Comparison of ENCODE assay signal across 8 cellular contexts in the genomic region with DNA sequence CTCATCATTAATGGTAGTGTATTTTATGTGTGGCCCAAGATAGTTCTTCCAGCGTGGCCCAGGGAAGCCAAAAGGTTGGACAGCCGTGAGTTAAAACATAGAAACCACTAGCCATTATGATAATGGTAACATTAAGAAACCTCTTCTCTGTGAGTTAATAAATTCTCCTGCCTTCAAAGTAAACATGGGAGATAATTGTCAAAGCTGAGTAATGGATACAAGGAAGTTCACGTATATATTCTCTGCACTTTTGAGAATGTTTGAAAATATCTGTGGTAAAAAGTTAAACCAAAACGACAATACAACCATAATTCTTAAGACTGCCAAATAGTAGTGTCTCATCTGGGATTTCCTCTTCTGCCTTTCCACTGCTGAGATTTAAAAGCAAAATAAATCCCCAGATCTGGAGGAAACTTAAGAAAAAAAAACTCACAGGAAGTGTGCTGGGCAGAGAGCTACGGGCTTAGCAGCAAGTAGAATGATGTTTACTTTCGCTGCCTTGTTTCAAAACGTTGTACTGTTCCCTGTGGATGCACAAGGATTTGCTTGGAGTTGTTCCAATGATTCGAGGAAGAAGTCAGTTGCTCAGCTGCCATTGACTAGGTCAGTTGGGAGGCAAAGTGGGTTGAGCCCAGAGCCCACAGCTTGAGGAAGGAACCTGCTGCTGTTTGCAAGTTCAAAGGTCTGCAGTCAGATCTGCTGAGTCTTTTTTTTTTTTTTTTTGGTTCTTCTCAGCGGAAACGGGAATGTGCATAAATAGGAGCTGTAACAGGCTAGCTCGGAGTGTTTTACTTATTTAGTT. TPM values are rescaled to one million over a fixed set of nuclear protein-coding genes. Genes with fewer than 3 reads are reported as not detected.
DNase-seq lines count a peak whose midpoint lies in the region; ATAC-seq lines count a peak whose summit lies in the region.

No MANE protein-coding gene starts in this region.

- peak overlapping the region; percentile 94 for H3K27ac Mint-ChIP-seq in activated CD4-positive, alpha-beta T cell treated with anti-CD3 and anti-CD28 coated beads, Interleukin-2, amount 10 ng/mL, durations not matched to agents 24 days and 14 days
- H3K27ac Mint-ChIP-seq in activated T-cell treated with anti-CD3 and anti-CD28 coated beads, Interleukin-2, amount 50 U/mL, for 72 hours, result peak overlapping the region; percentile 82

- no peak overlapping the region for H3K9ac ChIP-seq in trophoblast cell (ENCODE audit: low read length)

- peak overlapping the region; percentile 59 for H3K18ac ChIP-seq in trophoblast cell (ENCODE audit: low read length)

- peak; percentile 75 for DNase-seq in activated CD4-positive, alpha-beta T cell treated with anti-CD3 and anti-CD28 coated beads, Interleukin-2, amount 10 ng/mL, durations not matched to agents 24 days and 14 days
- no peak for DNase-seq in activated CD4-positive, alpha-beta T cell treated with anti-CD3 and anti-CD28 coated beads for 1 hour
- peak; percentile 89 for DNase-seq in NCI-H2029 treated with DMSO at 0.1 percent for 48 hours (lab: John Stamatoyannopoulos, UW)
- DNase-seq in activated T-cell treated with anti-CD3 and anti-CD28 coated beads, Interleukin-2, amount 50 U/mL, for 72 hours, result no peak
- DNase-seq in foreskin melanocyte, result peak; percentile 86
- DNase-seq in trophoblast cell, result no peak
- no peak for DNase-seq in activated CD8-positive, alpha-beta memory T cell treated with anti-CD3 and anti-CD28 coated beads, Interleukin-2, amount 50 U/mL, for 4 hours

- H3K9me3 ChIP-seq in trophoblast cell (ENCODE audit: insufficient read depth, low read depth, low read length), result no peaks in the 10 kb centered on the region

- peaks cover 4% of the 10 kb centered on the region for H3K36me3 Mint-ChIP-seq in activated CD4-positive, alpha-beta T cell treated with anti-CD3 and anti-CD28 coated beads, Interleukin-2, amount 10 ng/mL, durations not matched to agents 24 days and 14 days (ENCODE audit: low read depth)
- peaks cover 2 to 11% of the 10 kb centered on the region in 2 donors for H3K36me3 Mint-ChIP-seq in activated T-cell treated with anti-CD3 and anti-CD28 coated beads, Interleukin-2, amount 50 U/mL, for 72 hours (ENCODE audit: insufficient read depth in 2 of 2)

- peak overlapping the region; percentile 45 for H3K14ac ChIP-seq in trophoblast cell (ENCODE audit: low read length)

- no peak overlapping the region for H2BK5ac ChIP-seq in trophoblast cell (ENCODE audit: low read depth, low read length, poor library complexity)

- peak overlapping the region; percentile 48 for H2AK5ac ChIP-seq in trophoblast cell (ENCODE audit: low read length)

- H3K4me3 Mint-ChIP-seq in activated CD4-positive, alpha-beta T cell treated with anti-CD3 and anti-CD28 coated beads, Interleukin-2, amount 10 ng/mL, durations not matched to agents 24 days and 14 days, result peak overlapping the region; percentile 94
- peak overlapping the region; percentile 87 to 91 for H3K4me3 Mint-ChIP-seq in activated T-cell treated with anti-CD3 and anti-CD28 coated beads, Interleukin-2, amount 50 U/mL, for 72 hours

- H3K4me1 ChIP-seq in trophoblast cell (ENCODE audit: control insufficient read depth in 1 of 2, insufficient read depth in 2 of 2, low read length in 2 of 2), result peaks cover 5 to 13% of the 10 kb centered on the region in 2 experiments

- peaks cover 26% of the 10 kb centered on the region for H3K4me1 Mint-ChIP-seq in activated CD4-positive, alpha-beta T cell treated with anti-CD3 and anti-CD28 coated beads, Interleukin-2, amount 10 ng/mL, durations not matched to agents 24 days and 14 days
- peaks cover 39% of the 10 kb centered on the region for H3K4me1 Mint-ChIP-seq in activated T-cell treated with anti-CD3 and anti-CD28 coated beads, Interleukin-2, amount 50 U/mL, for 72 hours (ENCODE audit: low read depth)

- no peak for ATAC-seq in activated T-cell treated with anti-CD3 and anti-CD28 coated beads, Interleukin-2, amount 50 U/mL, for 72 hours (replicated peaks in 1 of 2)
- ATAC-seq in HG03354 (IDR thresholded peaks at IDR 0.05; ENCODE audit: poor library complexity, severe bottlenecking, unreplicated experiment), result no peak

- no peak overlapping the region for H3K23ac ChIP-seq in trophoblast cell (ENCODE audit: low read length)

- H3K79me1 ChIP-seq in trophoblast cell (ENCODE audit: low read length), result peaks cover 13% of the 10 kb centered on the region

- H2AFZ ChIP-seq in trophoblast cell (ENCODE audit: insufficient read depth, low read length, poor library complexity), result no peak overlapping the region

- no peak overlapping the region for H2BK120ac ChIP-seq in trophoblast cell (ENCODE audit: insufficient read depth, low read length, poor library complexity)

- WGBS in trophoblast cell (ENCODE audit: extremely low coverage, insufficient coverage, insufficient read length), result no CpG with 5 or more reads among the region's 11 CpGs

- H4K12ac ChIP-seq in trophoblast cell (ENCODE audit: low read depth, low read length), result no peak overlapping the region

- no peak overlapping the region for H4K91ac ChIP-seq in trophoblast cell (ENCODE audit: low read depth, low read length)

- no peak overlapping the region for H3K4me2 ChIP-seq in trophoblast cell (ENCODE audit: low read length)

- peak overlapping the region; percentile 7 for H3K27ac ChIP-seq in trophoblast cell (ENCODE audit: low read depth, low read length)

- H3K36me3 ChIP-seq in trophoblast cell (ENCODE audit: control insufficient read depth in 1 of 2, insufficient read depth in 2 of 2, low read length in 2 of 2), result peaks cover 0 to 4% of the 10 kb centered on the region in 2 experiments

- no peaks in the 10 kb centered on the region for H3K27me3 ChIP-seq in trophoblast cell (ENCODE audit: insufficient read depth, low read length)

- peak overlapping the region; percentile 40 for H4K8ac ChIP-seq in trophoblast cell (ENCODE audit: low read depth, low read length)

- H3K4me3 ChIP-seq in trophoblast cell (ENCODE audit: low read depth, low read length), result no peak overlapping the region

- H2BK12ac ChIP-seq in trophoblast cell (ENCODE audit: low read length), result no peak overlapping the region

- no peaks in the 10 kb centered on the region for H3K9me3 Mint-ChIP-seq in activated CD4-positive, alpha-beta T cell treated with anti-CD3 and anti-CD28 coated beads, Interleukin-2, amount 10 ng/mL, durations not matched to agents 24 days and 14 days
- H3K9me3 Mint-ChIP-seq in activated T-cell treated with anti-CD3 and anti-CD28 coated beads, Interleukin-2, amount 50 U/mL, for 72 hours, result no peaks in the 10 kb centered on the region

- peaks cover 7% of the 10 kb centered on the region for H3K79me2 ChIP-seq in trophoblast cell (ENCODE audit: control insufficient read depth, insufficient read depth, low read length, poor library complexity)

- H3K4ac ChIP-seq in trophoblast cell (ENCODE audit: low read depth, low read length), result no peak overlapping the region

- intact Hi-C loops in activated CD4-positive, alpha-beta T cell treated with anti-CD3 and anti-CD28 coated beads, Interleukin-2, amount 10 ng/mL, durations not matched to agents 24 days and 14 days (cut with micrococcal nuclease), result loop anchor here (1.0 to 5.0 kb wide), 2 partner anchors 7 to 134 kb away; partner anchors contain the start of gene PLBD2

- H3K27me3 Mint-ChIP-seq in activated CD4-positive, alpha-beta T cell treated with anti-CD3 and anti-CD28 coated beads, Interleukin-2, amount 10 ng/mL, durations not matched to agents 24 days and 14 days, result no peaks in the 10 kb centered on the region
- H3K27me3 Mint-ChIP-seq in activated T-cell treated with anti-CD3 and anti-CD28 coated beads, Interleukin-2, amount 50 U/mL, for 72 hours (ENCODE audit: low read depth), result no peaks in the 10 kb centered on the region

RNA-seq across cellular contexts. Expression of gene TPCN1, which starts 1.7 kb away (rescaled TPM):
- total RNA-seq in activated CD4-positive, alpha-beta T cell treated with anti-CD3 and anti-CD28 coated beads, Interleukin-2, amount 10 ng/mL, durations not matched to agents 24 days and 14 days, result 31.0 and 33.7 TPM in 2 replicates
- total RNA-seq in activated T-cell treated with anti-CD3 and anti-CD28 coated beads, Interleukin-2, amount 50 U/mL, for 72 hours, result 10 to 100 TPM; 74.7 to 84.0 TPM
- 14.9 and 16.0 TPM in 2 replicates for polyA plus RNA-seq in trophoblast cell (2013)

RNA-seq across cellular contexts. Expression of gene RITA1, which starts 37.4 kb away (rescaled TPM):
- total RNA-seq in activated CD4-positive, alpha-beta T cell treated with anti-CD3 and anti-CD28 coated beads, Interleukin-2, amount 10 ng/mL, durations not matched to agents 24 days and 14 days, result 25.5 and 25.8 TPM in 2 replicates
- total RNA-seq in activated T-cell treated with anti-CD3 and anti-CD28 coated beads, Interleukin-2, amount 50 U/mL, for 72 hours, result 10 to 100 TPM; 21.3 to 25.1 TPM
- 11.2 and 11.4 TPM in 2 replicates for polyA plus RNA-seq in trophoblast cell (2013)

RNA-seq across cellular contexts. Expression of gene DDX54, which starts 37.7 kb away (rescaled TPM):
- 122 and 127 TPM in 2 replicates for total RNA-seq in activated CD4-positive, alpha-beta T cell treated with anti-CD3 and anti-CD28 coated beads, Interleukin-2, amount 10 ng/mL, durations not matched to agents 24 days and 14 days
- 10 to 100 TPM; 81.4 to 82.7 TPM for total RNA-seq in activated T-cell treated with anti-CD3 and anti-CD28 coated beads, Interleukin-2, amount 50 U/mL, for 72 hours
- 42.0 and 42.6 TPM in 2 replicates for polyA plus RNA-seq in trophoblast cell (2013)

Comparison
In these comparisons a context has a peak if more than half of its experiments do, and no peak if none do; other contexts are left out.
1. DNase-seq: peak in activated CD4-positive, alpha-beta T cell treated with anti-CD3 and anti-CD28 coated beads, Interleukin-2, amount 10 ng/mL, durations not matched to agents 24 days and 14 days (single experiment), NCI-H2029 treated with DMSO at 0.1 percent for 48 hours (single experiment) and foreskin melanocyte (single experiment); none in activated CD4-positive, alpha-beta T cell treated with anti-CD3 and anti-CD28 coated beads for 1 hour (single experiment), activated T-cell treated with anti-CD3 and anti-CD28 coated beads, Interleukin-2, amount 50 U/mL, for 72 hours (0 of 2), trophoblast cell (0 of 2) and activated CD8-positive, alpha-beta memory T cell treated with anti-CD3 and anti-CD28 coated beads, Interleukin-2, amount 50 U/mL, for 4 hours (single experiment).